ENCODE assay signal across 17 cellular contexts in genomic region chr3:107392549-107393165, GRCh38. TPM values are rescaled to one million over a fixed set of nuclear protein-coding genes. Genes with fewer than 3 reads are reported as not detected.
DNase-seq lines count a peak whose midpoint lies in the region; TF ChIP-seq lines count a peak whose summit lies in the region.
"Had no signal": no experiment of that assay in that cellular context is flagged by ENCODE, and none has a peak within 500 bp of the region (broad histone marks: within the 10 kb centered on the region; RNA-seq: fewer than 3 reads in every experiment).

No MANE protein-coding gene starts in this region.

- H3K27me3 ChIP-seq in SK-N-SH (ENCODE audit: insufficient read depth), result no peaks in the 10 kb centered on the region
- H3K27me3 ChIP-seq: heart left ventricle had no signal

- H3K9me3 Mint-ChIP-seq in osteocyte (ENCODE audit: unreplicated experiment), result no peaks in the 10 kb centered on the region
- H3K9me3 Mint-ChIP-seq: activated T-cell treated with anti-CD3 and anti-CD28 coated beads, Interleukin-2, amount 50 U/mL, for 24 hours; natural killer cell treated with Interleukin-12 subunit alpha and Interleukin-12 subunit beta and Interleukin-15 and Interleukin-18, amount 100 ng/mL, for 72 hours had no signal

- H3K4me1 ChIP-seq in SK-N-SH (ENCODE audit: control insufficient read depth in 1 of 2, insufficient read depth in 2 of 2, low read depth in 1 of 2, low read length in 1 of 2), result peaks cover 0 to 3% of the 10 kb centered on the region in 2 experiments; a peak in 2 of 4 replicates
- H3K4me1 ChIP-seq: heart left ventricle had no signal

- no peak overlapping the region for H3K4me3 Mint-ChIP-seq in osteocyte (ENCODE audit: unreplicated experiment)
- H3K4me3 Mint-ChIP-seq: activated T-cell treated with anti-CD3 and anti-CD28 coated beads, Interleukin-2, amount 50 U/mL, for 24 hours; natural killer cell treated with Interleukin-12 subunit alpha and Interleukin-12 subunit beta and Interleukin-15 and Interleukin-18, amount 100 ng/mL, for 72 hours; T-helper 17 cell had no signal

- H4K20me1 ChIP-seq in SK-N-SH (ENCODE audit: insufficient read depth), result no peaks in the 10 kb centered on the region

- H3K79me2 ChIP-seq in SK-N-SH (ENCODE audit: insufficient read depth), result no peaks in the 10 kb centered on the region

- H3K4me1 Mint-ChIP-seq in osteocyte (ENCODE audit: unreplicated experiment), result no peaks in the 10 kb centered on the region

- no peak for TF ChIP-seq CTCF in SK-N-SH (IDR thresholded peaks at IDR 0.05)
- TF ChIP-seq CTCF in fibroblast of mammary gland (conservative IDR thresholded peaks at IDR 0.05; ENCODE audit: control insufficient read depth, insufficient read depth, low read depth, low read length), result no peak
- no peak for TF ChIP-seq CTCF in osteocyte (IDR thresholded peaks at IDR 0.05)

- CTCF ChIA-PET in SK-N-SH (lab: Yijun Ruan, JAX), result interaction anchor here (1.2 to 1.4 kb wide), 2 partner anchors 10 to 39 kb away, joined by 3 to 6 read pairs; no protein-coding TSS in a partner anchor

- TF ChIP-seq EP300 in SK-N-SH (IDR thresholded peaks at IDR 0.05; ENCODE audit: borderline replicate concordance in 1 of 2, low read depth in 1 of 2, low read length in 1 of 2), result no peak

- H3K9ac ChIP-seq in SK-N-SH, result no peak overlapping the region

- no peaks in the 10 kb centered on the region for H3F3A ChIP-seq in SK-N-SH (replicated peaks; ENCODE audit: insufficient read depth)

- no peak overlapping the region for H3K4me2 ChIP-seq in SK-N-SH

- POLR2A ChIA-PET in SK-N-SH (lab: Yijun Ruan, JAX), result no interaction called here

- no peaks in the 10 kb centered on the region for H3K9me2 ChIP-seq in SK-N-SH

- H3K27ac Mint-ChIP-seq in osteocyte (ENCODE audit: unreplicated experiment), result no peak overlapping the region
- H3K27ac Mint-ChIP-seq: activated T-cell treated with anti-CD3 and anti-CD28 coated beads, Interleukin-2, amount 50 U/mL, for 24 hours; natural killer cell treated with Interleukin-12 subunit alpha and Interleukin-12 subunit beta and Interleukin-15 and Interleukin-18, amount 100 ng/mL, for 72 hours; T-helper 17 cell had no signal

- no peak for TF ChIP-seq RAD21 in SK-N-SH (IDR thresholded peaks at IDR 0.05; ENCODE audit: low read length)

- no peaks in the 10 kb centered on the region for H3K9me3 ChIP-seq in SK-N-SH
- H3K9me3 ChIP-seq: heart left ventricle had no signal

- H3K27me3 Mint-ChIP-seq in osteocyte (ENCODE audit: unreplicated experiment), result no peaks in the 10 kb centered on the region
- H3K27me3 Mint-ChIP-seq: activated T-cell treated with anti-CD3 and anti-CD28 coated beads, Interleukin-2, amount 50 U/mL, for 24 hours had no signal

- peak overlapping the region; percentile 61; the same call in 1 of the 2 replicates for H2AFZ ChIP-seq in SK-N-SH (ENCODE audit: low read depth)

- H3K27ac ChIP-seq in SK-N-SH (ENCODE audit: low read depth in 2 of 2, low read length in 1 of 2), result peak overlapping the region in 1 of 2 experiments; percentile 40; a peak in 2 of 4 replicates
- H3K27ac ChIP-seq: heart left ventricle had no signal

- H3K4me3 ChIP-seq in SK-N-SH (ENCODE audit: low read depth in 2 of 2, low read length in 1 of 2) (no peak overlapping the region), fibroblast of mammary gland (ENCODE audit: control insufficient read depth, low read depth, low read length) (no peak overlapping the region), skeletal muscle cell (ENCODE audit: low read depth, low read length) (no peak overlapping the region)
- H3K4me3 ChIP-seq: heart left ventricle, skin epidermis had no signal

- WGBS in SK-N-SH (ENCODE audit: low lambda C conversion rate), result 63% methylated on average over 3 of the region's 3 CpGs

- H3K36me3 ChIP-seq in SK-N-SH (replicated peaks in 1 of 2; ENCODE audit: control insufficient read depth in 1 of 2, insufficient read depth in 2 of 2, low read length in 1 of 2), result no peaks in the 10 kb centered on the region
- H3K36me3 ChIP-seq: heart left ventricle had no signal

- no peaks in the 10 kb centered on the region for H3K36me3 Mint-ChIP-seq in osteocyte (ENCODE audit: unreplicated experiment)
- H3K36me3 Mint-ChIP-seq: natural killer cell treated with Interleukin-12 subunit alpha and Interleukin-12 subunit beta and Interleukin-15 and Interleukin-18, amount 100 ng/mL, for 72 hours had no signal

- DNase-seq in H4 (ENCODE audit: low spot score) (peak; percentile 44), SK-N-SH (no peak), fibroblast of mammary gland (ENCODE audit: low read depth) (peak; percentile 52), skeletal muscle cell (ENCODE audit: low read depth) (peak; percentile 18), osteocyte (ENCODE audit: extremely low spot score, unreplicated experiment) (no peak), NCI-H187 (lab: John Stamatoyannopoulos, UW) (no peak), germinal center (ENCODE audit: low spot score) (no peak)
- DNase-seq: activated CD4-positive, alpha-beta T cell treated with anti-CD3 and anti-CD28 coated beads for 48 hours; activated T-cell treated with anti-CD3 and anti-CD28 coated beads, Interleukin-2, amount 50 U/mL, for 24 hours; heart left ventricle; left ventricle myocardium superior; NCI-H1105; T-helper 17 cell had no signal

TF ChIP-seq in SK-N-SH, 30 proteins besides CTCF, POLR2A, EP300 and RAD21:
- TF ChIP-seq TEAD4 (IDR thresholded peaks at IDR 0.05; ENCODE audit: borderline replicate concordance, insufficient read depth) (no peak), ELF1 (IDR thresholded peaks at IDR 0.05) (no peak), MEF2A (IDR thresholded peaks at IDR 0.05; ENCODE audit: borderline replicate concordance, low read depth) (no peak), POLR2AphosphoS5 (IDR thresholded peaks at IDR 0.05; ENCODE audit: low read depth, low read length) (no peak), GABPA (IDR thresholded peaks at IDR 0.05; ENCODE audit: low read depth) (no peak), JUND (IDR thresholded peaks at IDR 0.05) (no peak), FOSL2 (IDR thresholded peaks at IDR 0.05; ENCODE audit: borderline replicate concordance, low read depth) (peak; percentile 35; the same call in 1 of the 2 replicates), FOXJ3 (CRISPR knock-in tag; IDR thresholded peaks at IDR 0.05) (no peak)

RNA-seq across cellular contexts. Expression of gene CCDC54, which starts 15.4 kb away (rescaled TPM):
- not detected in 2 replicates for total RNA-seq in H4 (2014; rRNA removed; shearing (Covaris generic))
- polyA plus RNA-seq in SK-N-SH (2012; rRNA removed), result not detected in 2 replicates
- polyA plus RNA-seq in SK-N-SH (2012; cell fraction: cytosol; rRNA removed), result not detected in 2 replicates
- polyA plus RNA-seq in SK-N-SH (2012; cell fraction: nucleus; rRNA removed), result not detected in 2 replicates
- not detected in 2 replicates for total RNA-seq in osteocyte
- total RNA-seq: heart left ventricle; left ventricle myocardium superior; natural killer cell treated with Interleukin-12 subunit alpha and Interleukin-12 subunit beta and Interleukin-15 and Interleukin-18, amount 100 ng/mL, for 72 hours; NCI-H460; T-helper 17 cell had no signal
- polyA plus RNA-seq: adipose tissue, heart left ventricle had no signal

Comparison
In these comparisons a context has a peak if more than half of its experiments do, and no peak if none do; other contexts are left out.
1. DNase-seq: peak in H4 (single experiment), fibroblast of mammary gland (single experiment) and skeletal muscle cell (single experiment); none in SK-N-SH (single experiment), osteocyte (single experiment), NCI-H187 (0 of 2) and germinal center (single experiment).